In genomic region chr3:194330579-194330978, GRCh38 we compare ENCODE assay signal across 1 cellular context.
TF ChIP-seq lines count a peak whose summit lies in the region.

No MANE protein-coding gene starts in this region.

TF ChIP-seq in HEK293, 187 proteins besides CTCF, POLR2A, EP300 and RAD21 (continued from another document):
- TF ChIP-seq ZNF266 (tag by site-specific recombination; IDR thresholded peaks at IDR 0.05; ENCODE audit: low read depth), result no peak
